Comparison of ENCODE assay signal across 28 cellular contexts in genomic region chr2:202018950-202019349, GRCh38. TPM values are rescaled to one million over a fixed set of nuclear protein-coding genes. Genes with fewer than 3 reads are reported as not detected.
A peak's percentile ranks its signal among the peaks of the same experiment; 100 is the strongest.
DNase-seq lines count a peak whose midpoint lies in the region; ATAC-seq and TF ChIP-seq lines count a peak whose summit lies in the region.
"Had no signal": no experiment of that assay in that cellular context is flagged by ENCODE, and none has a peak within 500 bp of the region (broad histone marks: within the 10 kb centered on the region; RNA-seq: fewer than 3 reads in every experiment).

No MANE protein-coding gene starts in this region.

- DNase-seq in NCI-H524 (lab: John Stamatoyannopoulos, UW) (peak; percentile 25 to 61), NCI-H524 treated with DMSO at 0.1 percent for 48 hours (lab: John Stamatoyannopoulos, UW) (no peak), NCI-H2171 treated with DMSO at 0.1 percent for 48 hours (lab: John Stamatoyannopoulos, UW) (peak; percentile 86), gastrocnemius medialis (no peak), DMS79 treated with DMSO at 0.1 percent for 48 hours (lab: John Stamatoyannopoulos, UW) (no peak), epidermal melanocyte (ENCODE audit: insufficient read length, low spot score) (no peak)
- DNase-seq: activated CD4-positive, alpha-beta T cell treated with anti-CD3 and anti-CD28 coated beads for 4 hours; activated effector memory CD4-positive, alpha-beta T cell treated with anti-CD3 and anti-CD28 coated beads, Interleukin-2, amount 50 U/mL, for 16 hours; CD8-positive, alpha-beta T cell; central memory CD4-positive, alpha-beta T cell; dermis blood vessel endothelial cell; DMS153; GF-D8; glutamatergic neuron; GOT3; Karpas-422; NCI-H146; NCI-H226; thyroid gland had no signal

- TF ChIP-seq EP300 in gastroesophageal sphincter (IDR thresholded peaks at IDR 0.05), result no peak

- H3K27ac ChIP-seq in gastroesophageal sphincter, result peak overlapping the region in 2 of 4 donors; percentile 54 to 55
- peak overlapping the region; percentile 75 to 85 (median 81) for H3K27ac ChIP-seq in gastrocnemius medialis
- H3K27ac ChIP-seq: HL-60, thyroid gland, VCaP had no signal

- 20 to 27% methylated on average over 2 of the region's 2 CpGs for WGBS in gastroesophageal sphincter (ENCODE audit: low coverage in 1 of 2), 2 donors

- ATAC-seq in gastroesophageal sphincter (peak; percentile 51), gastrocnemius medialis (peak; percentile 59 to 65), HG02678 (IDR thresholded peaks at IDR 0.05; ENCODE audit: unreplicated experiment) (no peak)
- ATAC-seq: CD8-positive, alpha-beta T cell; natural killer cell treated with Interleukin-12 subunit alpha and Interleukin-12 subunit beta and Interleukin-15 and Interleukin-18, amount 100 ng/mL, for 72 hours had no signal

- H3K27me3 ChIP-seq in gastroesophageal sphincter (no peaks in the 10 kb centered on the region), gastrocnemius medialis (no peaks in the 10 kb centered on the region)
- H3K27me3 ChIP-seq: thyroid gland had no signal

- no peak overlapping the region for H3K4me3 ChIP-seq in gastroesophageal sphincter
- H3K4me3 ChIP-seq in gastrocnemius medialis, result no peak overlapping the region
- H3K4me3 ChIP-seq: thyroid gland had no signal

- peaks cover 0 to 53% (median 12%) of the 10 kb centered on the region in 3 donors for H3K4me1 ChIP-seq in gastroesophageal sphincter
- peaks cover 45 to 47% of the 10 kb centered on the region in 2 donors for H3K4me1 ChIP-seq in gastrocnemius medialis

- no peak for TF ChIP-seq CTCF in gastroesophageal sphincter (IDR thresholded peaks at IDR 0.05)
- TF ChIP-seq CTCF in gastrocnemius medialis (IDR thresholded peaks at IDR 0.05 in 4 of 5, conservative IDR thresholded peaks at IDR 0.05 in 1 of 5), result no peak

- H3K36me3 ChIP-seq in gastroesophageal sphincter, result no peaks in the 10 kb centered on the region
- H3K36me3 ChIP-seq in gastrocnemius medialis, result no peaks in the 10 kb centered on the region
- H3K36me3 ChIP-seq: thyroid gland had no signal

- in situ Hi-C loops in gastrocnemius medialis (cut with MboI; ENCODE audit: low sequenced_read_pairs in 4 of 4), result no loop called here

- no peak for TF ChIP-seq POLR2A in gastroesophageal sphincter (IDR thresholded peaks at IDR 0.05)
- TF ChIP-seq POLR2A in gastrocnemius medialis (IDR thresholded peaks at IDR 0.05), result no peak

- H3K9me3 ChIP-seq in gastroesophageal sphincter, result no peaks in the 10 kb centered on the region
- H3K9me3 ChIP-seq in gastrocnemius medialis, result no peaks in the 10 kb centered on the region
- H3K9me3 ChIP-seq: thyroid gland had no signal

- intact Hi-C loops in gastrocnemius medialis (cut with DNase I; ENCODE audit: low total_unique reads), result no loop called here

RNA-seq across cellular contexts. Expression of gene FZD7, which starts 14.7 kb away (rescaled TPM):
- total RNA-seq in gastroesophageal sphincter (10 to 100 TPM; 15.9 to 55.4 (median 39.0) TPM), gastrocnemius medialis (1 to 10 TPM; 4.4 to 9.4 (median 6.4) TPM)

RNA-seq across cellular contexts. Expression of gene KIAA2012, which starts 54.1 kb away (rescaled TPM):
- not detected for total RNA-seq in gastroesophageal sphincter
- not detected for total RNA-seq in gastrocnemius medialis
- total RNA-seq: astrocyte; B cell; CD8-positive, alpha-beta T cell; dermis blood vessel endothelial cell; mononuclear cell; natural killer cell treated with Interleukin-12 subunit alpha and Interleukin-12 subunit beta and Interleukin-15 and Interleukin-18, amount 100 ng/mL, for 72 hours; OCI-LY7; thyroid gland had no signal

Comparison
In these comparisons a context has a peak if more than half of its experiments do, and no peak if none do; other contexts are left out.
1. DNase-seq: peak in NCI-H524 (2 of 2) and NCI-H2171 treated with DMSO at 0.1 percent for 48 hours (single experiment); none in NCI-H524 treated with DMSO at 0.1 percent for 48 hours (single experiment), gastrocnemius medialis (0 of 2), DMS79 treated with DMSO at 0.1 percent for 48 hours (single experiment) and epidermal melanocyte (single experiment).